11 cellular contexts compared by ENCODE assay signal in the genomic region with DNA sequence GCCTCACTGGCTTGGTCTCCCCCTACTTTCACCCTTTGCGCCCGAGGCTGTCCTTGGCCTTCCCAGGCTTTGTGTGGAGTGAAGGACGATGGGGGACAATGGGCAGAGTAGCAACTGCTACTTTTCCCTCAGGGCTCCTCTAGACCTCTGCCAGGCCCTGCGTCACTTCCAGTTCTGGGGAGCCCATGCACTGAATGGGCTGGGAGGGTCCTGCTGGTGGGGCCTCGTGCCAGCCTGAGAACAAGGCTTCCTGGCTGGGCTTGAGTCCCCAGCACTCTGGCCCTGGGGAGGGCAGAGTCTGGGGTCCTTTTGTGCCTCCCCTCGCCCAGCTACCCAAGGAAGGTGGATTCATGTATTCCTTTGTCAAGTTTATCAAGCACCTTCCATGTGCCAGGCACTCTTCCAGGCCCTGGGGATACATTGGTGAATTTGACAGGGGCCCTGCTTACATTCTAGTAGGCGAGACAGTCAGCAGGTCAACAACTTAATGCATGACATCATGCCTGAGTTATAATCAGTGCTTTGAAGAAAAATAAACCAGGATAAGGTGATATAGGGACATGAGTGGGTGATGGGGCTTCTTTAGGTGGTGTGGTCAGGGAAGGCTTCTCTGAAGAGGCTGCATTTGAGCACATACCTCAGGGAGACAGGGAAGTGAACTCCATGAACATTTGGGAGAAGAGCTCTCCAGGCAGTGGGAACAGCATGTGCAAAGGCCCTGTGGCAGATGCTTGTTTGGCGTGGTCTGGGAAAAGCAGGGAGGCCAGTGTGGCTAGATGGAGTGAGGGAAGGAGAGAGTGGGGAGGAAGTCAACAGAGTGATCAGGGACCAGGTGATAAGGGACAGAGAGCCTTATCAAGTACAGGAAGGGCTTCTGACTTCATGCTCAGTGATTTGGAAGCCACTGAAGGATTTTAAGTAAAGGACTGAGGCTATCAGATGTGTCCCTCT. TPM values are rescaled to one million over a fixed set of nuclear protein-coding genes. Genes with fewer than 3 reads are reported as not detected.
A peak's percentile ranks its signal among the peaks of the same experiment; 100 is the strongest.
DNase-seq lines count a peak whose midpoint lies in the region; ATAC-seq, FAIRE-seq and TF ChIP-seq lines count a peak whose summit lies in the region.
"Had no signal": no experiment of that assay in that cellular context is flagged by ENCODE, and none has a peak within 500 bp of the region (broad histone marks: within the 10 kb centered on the region; RNA-seq: fewer than 3 reads in every experiment).

No MANE protein-coding gene starts in this region.

- H3K9me3 Mint-ChIP-seq in HFFc6: no peaks in the 10 kb centered on the region
- H3K9me3 Mint-ChIP-seq in astrocyte (ENCODE audit: unreplicated experiment): no peaks in the 10 kb centered on the region
- H3K9me3 Mint-ChIP-seq: activated T-cell treated with anti-CD3 and anti-CD28 coated beads, Interleukin-2, amount 50 U/mL, for 24 hours had no signal

- 82% methylated on average over 3 of the region's 8 CpGs for WGBS in right lobe of liver (ENCODE audit: insufficient coverage, low coverage, low lambda C conversion rate, missing lambda C conversion rate)
- WGBS in stomach, 5 donors: 57 to 74% (median 68%) methylated on average over 5 to 8 of the region's 8 CpGs

- H3K9me3 ChIP-seq in astrocyte (ENCODE audit: insufficient read depth, low read depth, low read length): no peaks in the 10 kb centered on the region
- H3K9me3 ChIP-seq in right lobe of liver: no peaks in the 10 kb centered on the region
- H3K9me3 ChIP-seq in stomach: no peaks in the 10 kb centered on the region

- no peak for DNase-seq in HFFc6
- peak; percentile 72 for DNase-seq in astrocyte (ENCODE audit: low read depth)
- DNase-seq in right lobe of liver: no peak
- DNase-seq in stomach: no peak
- DNase-seq in activated CD8-positive, alpha-beta memory T cell treated with anti-CD3 and anti-CD28 coated beads, Interleukin-2, amount 50 U/mL, for 4 hours: no peak
- DNase-seq: activated T-cell treated with anti-CD3 and anti-CD28 coated beads, Interleukin-2, amount 50 U/mL, for 24 hours; stimulated activated CD4-positive, alpha-beta T cell treated with anti-CD3 and anti-CD28 coated beads, Interleukin-4, amount 100 ng/mL, for 4 hours had no signal

- TF ChIP-seq CTCF in HFFc6 (IDR thresholded peaks at IDR 0.05) (no peak), astrocyte (IDR thresholded peaks at IDR 0.05; ENCODE audit: insufficient read depth, low read depth, low read length) (no peak), right lobe of liver (IDR thresholded peaks at IDR 0.05) (no peak), stomach (IDR thresholded peaks at IDR 0.05) (no peak)

- intact Hi-C loops in right lobe of liver (cut with DNase I) (loop anchor here in 1 of 2 donors (10.0 kb wide), 1 partner anchor 112 kb away; no protein-coding TSS in a partner anchor), stomach (cut with DNase I; ENCODE audit: low total_unique reads) (no loop called here)

- H3K27ac ChIP-seq in astrocyte (ENCODE audit: low read depth, low read length) (peak overlapping the region; percentile 97), right lobe of liver (peak overlapping the region; percentile 47 to 58 (median 57)), stomach (peak overlapping the region; percentile 63 to 99 (median 89))

- ATAC-seq in right lobe of liver (no peak), GM21515 (IDR thresholded peaks at IDR 0.05; ENCODE audit: unreplicated experiment) (no peak), GM19397 (IDR thresholded peaks at IDR 0.05; ENCODE audit: unreplicated experiment) (no peak), HG02840 (IDR thresholded peaks at IDR 0.05; ENCODE audit: low FRiP score, unreplicated experiment) (no peak)

- H3K36me3 Mint-ChIP-seq in HFFc6 (ENCODE audit: low read depth) (peaks cover 5% of the 10 kb centered on the region; the same call in 1 of the 2 replicates), astrocyte (ENCODE audit: low read depth, unreplicated experiment) (peaks cover 6% of the 10 kb centered on the region)

- H3K4me3 ChIP-seq in astrocyte (ENCODE audit: insufficient read depth, low read depth, low read length) (no peak overlapping the region), right lobe of liver (no peak overlapping the region), stomach (no peak overlapping the region)

- H3K4me1 Mint-ChIP-seq in HFFc6 (ENCODE audit: low read depth): peaks cover 80% of the 10 kb centered on the region
- peaks cover 57% of the 10 kb centered on the region for H3K4me1 Mint-ChIP-seq in astrocyte (ENCODE audit: low read depth, unreplicated experiment)

- peaks cover 100% of the 10 kb centered on the region for H3K79me2 ChIP-seq in astrocyte (ENCODE audit: insufficient read depth, low read length)

- TF ChIP-seq POLR2A in right lobe of liver (IDR thresholded peaks at IDR 0.05): no peak
- no peak for TF ChIP-seq POLR2A in stomach (IDR thresholded peaks at IDR 0.05)

- H2AFZ ChIP-seq in astrocyte (ENCODE audit: low read depth, low read length): no peak overlapping the region

- H3K36me3 ChIP-seq in astrocyte (ENCODE audit: insufficient read depth, low read length) (no peaks in the 10 kb centered on the region), right lobe of liver (no peaks in the 10 kb centered on the region), stomach (no peaks in the 10 kb centered on the region)

- peaks cover 6% of the 10 kb centered on the region; the same call in 1 of the 2 replicates for H3K27me3 Mint-ChIP-seq in HFFc6 (ENCODE audit: insufficient read depth)
- H3K27me3 Mint-ChIP-seq in astrocyte (ENCODE audit: low read depth, unreplicated experiment): no peaks in the 10 kb centered on the region
- H3K27me3 Mint-ChIP-seq: activated T-cell treated with anti-CD3 and anti-CD28 coated beads, Interleukin-2, amount 50 U/mL, for 24 hours had no signal

- H3K4me2 ChIP-seq in astrocyte (ENCODE audit: low read length): peak overlapping the region; percentile 76

- peak overlapping the region; percentile 95 for H3K27ac Mint-ChIP-seq in HFFc6
- peak overlapping the region; percentile 92 for H3K27ac Mint-ChIP-seq in astrocyte (ENCODE audit: unreplicated experiment)
- H3K27ac Mint-ChIP-seq: activated T-cell treated with anti-CD3 and anti-CD28 coated beads, Interleukin-2, amount 50 U/mL, for 24 hours had no signal

- FAIRE-seq in astrocyte (lab: Jason Lieb, UNC): no peak
- FAIRE-seq: endometrium had no signal

- H4K20me1 ChIP-seq in astrocyte (ENCODE audit: insufficient read depth, low read length): peaks cover 82% of the 10 kb centered on the region

- TF ChIP-seq EP300 in stomach (IDR thresholded peaks at IDR 0.05): no peak

- H3K27me3 ChIP-seq in astrocyte (ENCODE audit: insufficient read depth, low read length) (no peaks in the 10 kb centered on the region), right lobe of liver (no peaks in the 10 kb centered on the region), stomach (no peaks in the 10 kb centered on the region)

- H3K9ac ChIP-seq in astrocyte (ENCODE audit: low read length): peak overlapping the region; percentile 84

- H3K4me3 Mint-ChIP-seq in HFFc6: peak overlapping the region; percentile 49
- H3K4me3 Mint-ChIP-seq in astrocyte (ENCODE audit: unreplicated experiment): peak overlapping the region; percentile 10
- H3K4me3 Mint-ChIP-seq: activated T-cell treated with anti-CD3 and anti-CD28 coated beads, Interleukin-2, amount 50 U/mL, for 24 hours had no signal

- peaks cover 75% of the 10 kb centered on the region for H3K4me1 ChIP-seq in astrocyte (ENCODE audit: insufficient read depth, low read length)
- peaks cover 0 to 75% (median 45%) of the 10 kb centered on the region in 4 donors for H3K4me1 ChIP-seq in right lobe of liver
- H3K4me1 ChIP-seq in stomach: peaks cover 99 to 100% (median 100%) of the 10 kb centered on the region in 4 donors

RNA-seq across cellular contexts. Expression of gene ZMIZ1, which starts 14.1 kb away (rescaled TPM):
- total RNA-seq in HFFc6 (2021; fragmentation: NEBNext Ultra II Directional; extraction: Animal tissue kit (Norgen Biotek cat#: 25700)): 10 to 100 TPM; 38.6 to 60.3 (median 51.2) TPM
- total RNA-seq in astrocyte (45.5 and 49.7 TPM in 2 replicates), right lobe of liver (10 to 100 TPM in 5 of 6 experiments, 1 to 10 TPM in 1; 9.9 to 22.8 (median 12.3) TPM), stomach (100 to 1,000 TPM in 1 of 5 donors, 10 to 100 TPM in 4; 25.9 to 103 (median 67.7) TPM)
- polyA plus RNA-seq in stomach: 10 to 100 TPM; 17.7 to 20.2 (median 18.2) TPM
